12 cellular contexts compared by ENCODE assay signal in genomic region chr13:77737583-77738200, GRCh38.
DNase-seq lines count a peak whose midpoint lies in the region; ATAC-seq and TF ChIP-seq lines count a peak whose summit lies in the region.
"Had no signal": no experiment of that assay in that cellular context is flagged by ENCODE, and none has a peak within 500 bp of the region (broad histone marks: within the 10 kb centered on the region; RNA-seq: fewer than 3 reads in every experiment).

No MANE protein-coding gene starts in this region.

- no peak overlapping the region for H3K4me2 ChIP-seq in MM.1S (ENCODE audit: low read depth, low read length)

- H3K27me3 ChIP-seq in HAP-1 (ENCODE audit: low read depth) (no peaks in the 10 kb centered on the region), MM.1S (replicated peaks; ENCODE audit: insufficient read depth, low read length) (no peaks in the 10 kb centered on the region)

- H4K20me1 ChIP-seq in MM.1S (ENCODE audit: insufficient read depth, low read length) = no peaks in the 10 kb centered on the region

- no peaks in the 10 kb centered on the region for H3K9me2 ChIP-seq in MM.1S (replicated peaks; ENCODE audit: insufficient read depth, low read length)

- no peaks in the 10 kb centered on the region; the same call in 1 of the 2 replicates for H3K36me3 ChIP-seq in HAP-1 (replicated peaks)
- H3K36me3 ChIP-seq in MM.1S (replicated peaks; ENCODE audit: insufficient read depth, low read length) = no peaks in the 10 kb centered on the region

- H3K27ac ChIP-seq in MM.1S (ENCODE audit: low read length) = no peak overlapping the region

- in situ Hi-C loops in HAP-1 (cut with MboI; ENCODE audit: low sequenced_read_pairs) = no loop called here

- H3K4me1 ChIP-seq in HAP-1 (peaks cover 6% of the 10 kb centered on the region), MM.1S (ENCODE audit: low read length) (no peaks in the 10 kb centered on the region)

- TF ChIP-seq CTCF in MM.1S (IDR thresholded peaks at IDR 0.05; ENCODE audit: low read length) = no peak

- H3K4me3 ChIP-seq in HAP-1 = no peak overlapping the region
- H3K4me3 ChIP-seq in MM.1S (ENCODE audit: low read length) = no peak overlapping the region

- H3F3A ChIP-seq in MM.1S (ENCODE audit: insufficient read depth, low read length) = no peaks in the 10 kb centered on the region

- no peaks in the 10 kb centered on the region for H3K9me3 ChIP-seq in HAP-1
- no peaks in the 10 kb centered on the region for H3K9me3 ChIP-seq in MM.1S (replicated peaks; ENCODE audit: insufficient read depth, low read length)

- ATAC-seq in GM21515 (IDR thresholded peaks at IDR 0.05; ENCODE audit: unreplicated experiment) (peak; percentile 70), HG03095 (IDR thresholded peaks at IDR 0.05; ENCODE audit: unreplicated experiment) (peak; percentile 58)

- DNase-seq in NCI-H187 treated with DMSO at 0.1 percent for 48 hours (lab: John Stamatoyannopoulos, UW) (peak; percentile 11), NCI-H187 (lab: John Stamatoyannopoulos, UW) (no peak), kidney tubule cell (ENCODE audit: low spot score) (peak; percentile 16), HAP-1 (ENCODE audit: low spot score in 2 of 2) (no peak), T1000 (lab: John Stamatoyannopoulos, UW) (no peak), MM.1S (no peak)
- DNase-seq: 8988T, DND-41, mammary epithelial cell, NCI-H748 treated with DMSO at 0.1 percent for 48 hours had no signal

- no peak overlapping the region for H2AFZ ChIP-seq in MM.1S (ENCODE audit: low read length)

- peaks cover 50% of the 10 kb centered on the region for H3K79me2 ChIP-seq in MM.1S (ENCODE audit: low read length)

- H3K9ac ChIP-seq in MM.1S (ENCODE audit: low read length) = no peak overlapping the region

Comparison
In these comparisons a context has a peak if more than half of its experiments do, and no peak if none do; other contexts are left out.
1. DNase-seq: peak in NCI-H187 treated with DMSO at 0.1 percent for 48 hours (single experiment) and kidney tubule cell (single experiment); none in NCI-H187 (0 of 2), HAP-1 (0 of 2), T1000 (single experiment) and MM.1S (single experiment).